In genomic region chr2:42831575-42832288, GRCh38 we compare ENCODE assay signal across 4 cellular contexts. TPM values are rescaled to one million over a fixed set of nuclear protein-coding genes. Genes with fewer than 3 reads are reported as not detected.
"Had no signal": no experiment of that assay in that cellular context is flagged by ENCODE, and none has a peak within 500 bp of the region (broad histone marks: within the 10 kb centered on the region; RNA-seq: fewer than 3 reads in every experiment).

No MANE protein-coding gene starts in this region.

RNA-seq across cellular contexts. Expression of gene HAAO, which starts 39.3 kb away (rescaled TPM):
- total RNA-seq: HT-29, M059J, SK-MEL-5 had no signal
- polyA plus RNA-seq: SK-N-SH had no signal
